ENCODE assay signal across 1 cellular context in the genomic region with DNA sequence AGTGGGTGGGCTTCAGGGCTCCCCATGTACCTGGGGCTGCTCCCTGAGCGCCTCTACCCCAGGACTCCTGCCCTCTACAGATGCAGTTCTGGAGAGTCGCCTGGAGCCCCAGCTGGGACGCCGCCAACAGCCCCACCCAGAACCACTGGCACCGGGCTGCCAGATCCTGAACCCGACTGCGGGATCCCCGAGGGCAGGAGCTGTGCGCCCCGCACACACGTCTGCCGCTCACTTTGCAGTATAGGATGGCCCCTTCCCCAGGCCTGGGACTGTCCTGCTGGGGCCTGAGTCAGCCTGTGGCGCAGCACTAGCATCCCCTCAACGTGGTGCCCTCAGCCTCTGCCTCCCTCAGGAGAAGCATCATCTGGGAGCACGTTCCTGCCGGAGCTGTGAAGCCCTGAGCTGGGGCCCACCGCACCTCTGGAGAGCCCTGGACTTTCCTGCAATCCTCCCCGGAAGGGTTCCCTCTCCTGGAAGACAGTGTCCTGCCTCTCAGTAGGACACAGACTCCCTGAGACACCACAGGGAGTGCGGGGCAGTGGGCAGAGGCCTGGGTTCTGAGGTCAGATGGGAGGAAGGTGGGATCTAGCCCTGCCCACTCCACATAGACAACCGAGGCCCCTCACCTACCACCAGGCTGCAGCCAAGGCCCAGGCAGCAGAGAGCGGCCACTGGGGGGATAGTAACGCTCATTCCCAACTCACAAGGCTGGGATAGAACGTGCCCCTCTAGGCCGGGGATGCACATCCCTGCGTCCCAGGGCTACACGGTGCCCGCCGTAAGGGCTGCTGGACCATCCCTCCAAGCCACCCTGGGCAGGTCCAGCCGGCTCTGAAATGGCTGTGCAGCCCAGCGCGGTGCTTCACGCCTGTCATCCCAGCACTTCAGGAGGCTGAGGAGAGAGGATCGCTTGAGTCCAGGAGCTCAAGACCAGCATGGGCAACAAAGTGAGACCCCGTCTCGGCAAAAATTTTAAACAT.
TF ChIP-seq lines count a peak whose summit lies in the region.

No MANE protein-coding gene starts in this region.

TF ChIP-seq in WTC11, 78 proteins besides CTCF, POLR2A, EP300 and RAD21 (continued from another document):
- TF ChIP-seq, protein P1, sequence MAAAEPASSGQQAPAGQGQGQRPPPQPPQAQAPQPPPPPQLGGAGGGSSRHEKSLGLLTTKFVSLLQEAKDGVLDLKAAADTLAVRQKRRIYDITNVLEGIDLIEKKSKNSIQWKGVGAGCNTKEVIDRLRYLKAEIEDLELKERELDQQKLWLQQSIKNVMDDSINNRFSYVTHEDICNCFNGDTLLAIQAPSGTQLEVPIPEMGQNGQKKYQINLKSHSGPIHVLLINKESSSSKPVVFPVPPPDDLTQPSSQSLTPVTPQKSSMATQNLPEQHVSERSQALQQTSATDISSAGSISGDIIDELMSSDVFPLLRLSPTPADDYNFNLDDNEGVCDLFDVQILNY (CRISPR knock-in tag; IDR thresholded peaks at IDR 0.05), result no peak
- TF ChIP-seq SOX15 (CRISPR knock-in tag; IDR thresholded peaks at IDR 0.05) (no peak), TP53 (CRISPR knock-in tag; IDR thresholded peaks at IDR 0.05) (no peak), RELA (CRISPR knock-in tag; IDR thresholded peaks at IDR 0.05; ENCODE audit: borderline replicate concordance) (no peak), ZBTB21 (CRISPR knock-in tag; IDR thresholded peaks at IDR 0.05; ENCODE audit: borderline replicate concordance) (no peak), ZNF317 (CRISPR knock-in tag; IDR thresholded peaks at IDR 0.05; ENCODE audit: borderline replicate concordance, low read depth) (no peak), CBFB (CRISPR knock-in tag; IDR thresholded peaks at IDR 0.05; ENCODE audit: low read depth) (no peak), GTF2I (CRISPR knock-in tag; conservative IDR thresholded peaks at IDR 0.05) (no peak), ESRRA (CRISPR knock-in tag; IDR thresholded peaks at IDR 0.05; ENCODE audit: borderline replicate concordance) (no peak)
- TF ChIP-seq, protein P2, sequence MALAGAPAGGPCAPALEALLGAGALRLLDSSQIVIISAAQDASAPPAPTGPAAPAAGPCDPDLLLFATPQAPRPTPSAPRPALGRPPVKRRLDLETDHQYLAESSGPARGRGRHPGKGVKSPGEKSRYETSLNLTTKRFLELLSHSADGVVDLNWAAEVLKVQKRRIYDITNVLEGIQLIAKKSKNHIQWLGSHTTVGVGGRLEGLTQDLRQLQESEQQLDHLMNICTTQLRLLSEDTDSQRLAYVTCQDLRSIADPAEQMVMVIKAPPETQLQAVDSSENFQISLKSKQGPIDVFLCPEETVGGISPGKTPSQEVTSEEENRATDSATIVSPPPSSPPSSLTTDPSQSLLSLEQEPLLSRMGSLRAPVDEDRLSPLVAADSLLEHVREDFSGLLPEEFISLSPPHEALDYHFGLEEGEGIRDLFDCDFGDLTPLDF (CRISPR knock-in tag; IDR thresholded peaks at IDR 0.05), result no peak
- TF ChIP-seq, protein P3, sequence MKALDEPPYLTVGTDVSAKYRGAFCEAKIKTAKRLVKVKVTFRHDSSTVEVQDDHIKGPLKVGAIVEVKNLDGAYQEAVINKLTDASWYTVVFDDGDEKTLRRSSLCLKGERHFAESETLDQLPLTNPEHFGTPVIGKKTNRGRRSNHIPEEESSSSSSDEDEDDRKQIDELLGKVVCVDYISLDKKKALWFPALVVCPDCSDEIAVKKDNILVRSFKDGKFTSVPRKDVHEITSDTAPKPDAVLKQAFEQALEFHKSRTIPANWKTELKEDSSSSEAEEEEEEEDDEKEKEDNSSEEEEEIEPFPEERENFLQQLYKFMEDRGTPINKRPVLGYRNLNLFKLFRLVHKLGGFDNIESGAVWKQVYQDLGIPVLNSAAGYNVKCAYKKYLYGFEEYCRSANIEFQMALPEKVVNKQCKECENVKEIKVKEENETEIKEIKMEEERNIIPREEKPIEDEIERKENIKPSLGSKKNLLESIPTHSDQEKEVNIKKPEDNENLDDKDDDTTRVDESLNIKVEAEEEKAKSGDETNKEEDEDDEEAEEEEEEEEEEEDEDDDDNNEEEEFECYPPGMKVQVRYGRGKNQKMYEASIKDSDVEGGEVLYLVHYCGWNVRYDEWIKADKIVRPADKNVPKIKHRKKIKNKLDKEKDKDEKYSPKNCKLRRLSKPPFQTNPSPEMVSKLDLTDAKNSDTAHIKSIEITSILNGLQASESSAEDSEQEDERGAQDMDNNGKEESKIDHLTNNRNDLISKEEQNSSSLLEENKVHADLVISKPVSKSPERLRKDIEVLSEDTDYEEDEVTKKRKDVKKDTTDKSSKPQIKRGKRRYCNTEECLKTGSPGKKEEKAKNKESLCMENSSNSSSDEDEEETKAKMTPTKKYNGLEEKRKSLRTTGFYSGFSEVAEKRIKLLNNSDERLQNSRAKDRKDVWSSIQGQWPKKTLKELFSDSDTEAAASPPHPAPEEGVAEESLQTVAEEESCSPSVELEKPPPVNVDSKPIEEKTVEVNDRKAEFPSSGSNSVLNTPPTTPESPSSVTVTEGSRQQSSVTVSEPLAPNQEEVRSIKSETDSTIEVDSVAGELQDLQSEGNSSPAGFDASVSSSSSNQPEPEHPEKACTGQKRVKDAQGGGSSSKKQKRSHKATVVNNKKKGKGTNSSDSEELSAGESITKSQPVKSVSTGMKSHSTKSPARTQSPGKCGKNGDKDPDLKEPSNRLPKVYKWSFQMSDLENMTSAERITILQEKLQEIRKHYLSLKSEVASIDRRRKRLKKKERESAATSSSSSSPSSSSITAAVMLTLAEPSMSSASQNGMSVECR (CRISPR knock-in tag; IDR thresholded peaks at IDR 0.05; ENCODE audit: borderline replicate concordance), result no peak
